8 cellular contexts compared by ENCODE assay signal in the genomic region with DNA sequence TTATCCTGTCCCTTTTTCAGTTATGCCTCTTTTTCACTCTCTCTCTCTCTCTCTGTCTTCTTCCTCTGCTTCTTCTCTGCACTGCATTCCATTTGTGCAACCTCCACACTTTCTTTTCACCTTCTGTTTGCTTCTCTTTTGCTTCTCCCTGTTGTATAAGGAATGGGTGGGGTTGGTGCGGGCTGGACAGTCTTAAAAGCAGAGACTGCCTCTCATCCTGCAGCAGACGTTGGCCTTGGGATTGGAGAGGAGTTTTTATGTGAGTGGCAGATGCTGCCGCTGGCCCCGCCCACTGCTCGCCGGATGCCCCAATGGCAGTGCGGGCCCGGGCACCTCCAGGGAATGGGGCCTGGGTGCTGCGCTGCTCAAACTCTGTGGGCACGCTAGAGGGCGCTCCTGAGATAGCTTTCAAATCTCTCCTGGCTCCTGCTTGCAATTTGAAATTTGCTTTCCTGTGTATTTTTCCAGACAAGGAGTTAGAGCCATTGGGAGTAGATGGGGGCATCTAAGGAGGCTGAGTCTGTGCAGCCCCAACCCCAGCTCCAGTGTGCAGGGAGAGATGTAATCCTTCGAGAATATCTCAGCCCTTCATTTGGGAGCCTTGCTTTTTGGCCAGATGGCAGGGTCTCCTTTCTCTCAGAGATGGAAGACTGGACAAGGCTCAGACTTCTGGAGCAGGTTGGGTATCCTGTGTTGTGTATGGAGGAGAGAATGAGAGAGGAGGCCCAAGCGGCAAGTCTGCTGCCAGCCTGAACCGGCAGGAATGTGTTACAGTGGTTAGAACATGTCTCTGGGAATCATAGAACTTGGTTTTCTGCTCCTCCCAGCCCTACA.
A peak's percentile ranks its signal among the peaks of the same experiment; 100 is the strongest.
DNase-seq lines count a peak whose midpoint lies in the region; ATAC-seq, FAIRE-seq and TF ChIP-seq lines count a peak whose summit lies in the region.

No MANE protein-coding gene starts in this region.

- DNase-seq in AG08396 (ENCODE audit: low spot score), result peak; percentile 95
- peak; percentile 91 for DNase-seq in NCI-H2227 (lab: John Stamatoyannopoulos, UW; ENCODE audit: unreplicated experiment)
- peak; percentile 13 to 50 (median 20) for DNase-seq in activated CD4-positive, CD25-positive, alpha-beta regulatory T cell (lab: John Stamatoyannopoulos, UW)
- peak in 59 of 61 donors; percentile 41 to 99 (median 83) for DNase-seq in caudate nucleus (lab: John Stamatoyannopoulos, UW)
- DNase-seq in keratinocyte (ENCODE audit: low read depth, low spot score), result peak; percentile 42
- DNase-seq in stimulated activated CD4-positive, alpha-beta T cell treated with anti-CD3 and anti-CD28 coated beads, Interleukin-1b, Interleukin-23, amount 100 ng/mL, for 48 hours, result peak; percentile 76

- TF ChIP-seq CTCF in keratinocyte (optimal IDR thresholded peaks at IDR 0.05 in 1 of 3, IDR thresholded peaks at IDR 0.05 in 1 of 3, conservative IDR thresholded peaks at IDR 0.05 in 1 of 3; ENCODE audit: extremely low read depth in 1 of 3, insufficient read depth in 2 of 3, low read length in 3 of 3), result peak; percentile 85 to 92 (median 89)

- H3K4me2 ChIP-seq in keratinocyte (ENCODE audit: control insufficient read depth, extremely low read depth, insufficient read depth, low read depth, low read length), result no peak overlapping the region

- H3K27ac ChIP-seq in caudate nucleus (ENCODE audit: low read depth, low read length) (no peak overlapping the region), keratinocyte (ENCODE audit: control insufficient read depth, insufficient read depth, low read length) (no peak overlapping the region)

- H3K9me1 ChIP-seq in keratinocyte (ENCODE audit: control insufficient read depth, extremely low read depth, insufficient read depth, low read length), result no peaks in the 10 kb centered on the region

- H3K27me3 ChIP-seq in keratinocyte (ENCODE audit: control insufficient read depth, extremely low read depth, insufficient read depth, low read length), result no peaks in the 10 kb centered on the region

- no peak overlapping the region for H3K9ac ChIP-seq in keratinocyte (ENCODE audit: control insufficient read depth, extremely low read depth, insufficient read depth, low read length)

- H3K36me3 ChIP-seq in keratinocyte (ENCODE audit: control insufficient read depth in 2 of 2, extremely low read depth in 1 of 2, insufficient read depth in 2 of 2, low read length in 2 of 2), result no peaks in the 10 kb centered on the region

- H4K20me1 ChIP-seq in keratinocyte (ENCODE audit: control insufficient read depth, extremely low read depth, insufficient read depth, low read length), result no peaks in the 10 kb centered on the region

- no peaks in the 10 kb centered on the region for H3K79me2 ChIP-seq in keratinocyte (ENCODE audit: control insufficient read depth, insufficient read depth, low read length)

- ATAC-seq in GM18867 (IDR thresholded peaks at IDR 0.05; ENCODE audit: unreplicated experiment), result peak; percentile 96
- peak; percentile 88 for ATAC-seq in HG03135 (IDR thresholded peaks at IDR 0.05; ENCODE audit: unreplicated experiment)

- FAIRE-seq in keratinocyte (lab: Jason Lieb, UNC), result peak; percentile 34

- dilution Hi-C loops in keratinocyte (cut with MboI; ENCODE audit: extremely low pct_ligation_motif_present, low sequenced_read_pairs), result no loop called here

- H3K9me3 ChIP-seq in keratinocyte (ENCODE audit: control insufficient read depth, low read depth, low read length), result no peaks in the 10 kb centered on the region

- no peak overlapping the region for H2AFZ ChIP-seq in keratinocyte (ENCODE audit: control insufficient read depth, low read length)

- no peak overlapping the region for H3K4me3 ChIP-seq in keratinocyte (ENCODE audit: control insufficient read depth in 2 of 3, extremely low read depth in 1 of 3, insufficient read depth in 2 of 3, low read depth in 1 of 3, low read length in 3 of 3)

- peaks cover 3% of the 10 kb centered on the region for H3K4me1 ChIP-seq in keratinocyte (ENCODE audit: control insufficient read depth, extremely low read depth, insufficient read depth, low read length)

Comparison
In these comparisons a context has a peak if more than half of its experiments do, and no peak if none do; other contexts are left out.
1. DNase-seq: peak in every context shown above with its lines; median percentile 95 in AG08396; 91 in NCI-H2227; 83 in caudate nucleus; 76 in stimulated activated CD4-positive, alpha-beta T cell treated with anti-CD3 and anti-CD28 coated beads, Interleukin-1b, Interleukin-23, amount 100 ng/mL, for 48 hours; 42 in keratinocyte; 20 in activated CD4-positive, CD25-positive, alpha-beta regulatory T cell.